In genomic region chr1:202643397-202644218, GRCh38 we compare ENCODE assay signal across 2 cellular contexts.
TF ChIP-seq lines count a peak whose summit lies in the region.

No MANE protein-coding gene starts in this region.

TF ChIP-seq in A549, 52 proteins besides CTCF, POLR2A, EP300 and RAD21 (continued from another document):
- no peak for TF ChIP-seq ATOH8 (CRISPR knock-in tag; IDR thresholded peaks at IDR 0.05; ENCODE audit: low read depth)
- no peak for TF ChIP-seq MAFK (IDR thresholded peaks at IDR 0.05; ENCODE audit: partially characterized antibody)

TF ChIP-seq in HEK293, 187 proteins besides CTCF, POLR2A, EP300 and RAD21 (continued from another document and continues in another):
- TF ChIP-seq ZNF280C (tag by site-specific recombination; IDR thresholded peaks at IDR 0.05) (no peak), FEZF1 (tag by site-specific recombination; IDR thresholded peaks at IDR 0.05) (no peak), ZFP3 (tag by site-specific recombination; IDR thresholded peaks at IDR 0.05; ENCODE audit: low read depth) (no peak), PRDM4 (tag by site-specific recombination; IDR thresholded peaks at IDR 0.05) (no peak), ZNF302 (tag by site-specific recombination; IDR thresholded peaks at IDR 0.05; ENCODE audit: low read depth) (no peak), PRDM1 (tag by site-specific recombination; IDR thresholded peaks at IDR 0.05) (no peak), ZNF148 (tag by site-specific recombination; IDR thresholded peaks at IDR 0.05; ENCODE audit: borderline replicate concordance) (no peak), ZNF132 (tag by site-specific recombination; IDR thresholded peaks at IDR 0.05; ENCODE audit: borderline replicate concordance) (no peak), PBX3 (CRISPR knock-in tag; IDR thresholded peaks at IDR 0.05) (no peak), ZBTB49 (tag by site-specific recombination; IDR thresholded peaks at IDR 0.05; ENCODE audit: low read depth) (no peak), ZBTB1 (tag by site-specific recombination; IDR thresholded peaks at IDR 0.05) (no peak), ZNF843 (tag by site-specific recombination; IDR thresholded peaks at IDR 0.05) (no peak), PRDM6 (tag by site-specific recombination; IDR thresholded peaks at IDR 0.05) (no peak), ZNF561 (tag by site-specific recombination; IDR thresholded peaks at IDR 0.05; ENCODE audit: borderline replicate concordance) (no peak), ZNF311 (tag by site-specific recombination; IDR thresholded peaks at IDR 0.05; ENCODE audit: borderline replicate concordance) (no peak), ZNF416 (tag by site-specific recombination; IDR thresholded peaks at IDR 0.05) (no peak), ZNF658 (tag by site-specific recombination; IDR thresholded peaks at IDR 0.05) (no peak), ZNF155 (tag by site-specific recombination; IDR thresholded peaks at IDR 0.05) (no peak), ZNF23 (tag by site-specific recombination; IDR thresholded peaks at IDR 0.05; ENCODE audit: borderline replicate concordance) (no peak), GFI1B (tag by site-specific recombination; IDR thresholded peaks at IDR 0.05) (no peak), ZNF341 (tag by site-specific recombination; IDR thresholded peaks at IDR 0.05; ENCODE audit: low read depth) (peak; percentile 87), SETDB1 (IDR thresholded peaks at IDR 0.05; ENCODE audit: insufficient read length, low read length) (no peak), ZNF398 (tag by site-specific recombination; IDR thresholded peaks at IDR 0.05) (peak; percentile 83), ZNF426 (tag by site-specific recombination; IDR thresholded peaks at IDR 0.05) (no peak), ZNF488 (tag by site-specific recombination; IDR thresholded peaks at IDR 0.05) (no peak), REPIN1 (tag by site-specific recombination; IDR thresholded peaks at IDR 0.05; ENCODE audit: low read depth) (no peak), ZNF777 (tag by site-specific recombination; IDR thresholded peaks at IDR 0.05; ENCODE audit: borderline replicate concordance) (no peak), ZBTB7A (tag by site-specific recombination; IDR thresholded peaks at IDR 0.05; ENCODE audit: low read depth) (no peak), ZNF37A (tag by site-specific recombination; IDR thresholded peaks at IDR 0.05) (no peak), ZNF518A (tag by site-specific recombination; conservative IDR thresholded peaks at IDR 0.05; ENCODE audit: low read depth) (no peak), KLF7 (tag by site-specific recombination; IDR thresholded peaks at IDR 0.05; ENCODE audit: borderline replicate concordance) (no peak), EGR2 (tag by site-specific recombination; IDR thresholded peaks at IDR 0.05; ENCODE audit: low read depth) (peak; percentile 94), ZNF211 (tag by site-specific recombination; IDR thresholded peaks at IDR 0.05; ENCODE audit: low read depth) (no peak), ZNF335 (tag by site-specific recombination; conservative IDR thresholded peaks at IDR 0.05) (peak; percentile 72)
